ENCODE assay signal across 1 cellular context in genomic region chr13:111255228-111255790, GRCh38.
TF ChIP-seq lines count a peak whose summit lies in the region.

No MANE protein-coding gene starts in this region.

TF ChIP-seq in GM23338, 12 proteins besides CTCF, POLR2A, EP300 and RAD21 (continued from another document):
- TF ChIP-seq, protein P1, sequence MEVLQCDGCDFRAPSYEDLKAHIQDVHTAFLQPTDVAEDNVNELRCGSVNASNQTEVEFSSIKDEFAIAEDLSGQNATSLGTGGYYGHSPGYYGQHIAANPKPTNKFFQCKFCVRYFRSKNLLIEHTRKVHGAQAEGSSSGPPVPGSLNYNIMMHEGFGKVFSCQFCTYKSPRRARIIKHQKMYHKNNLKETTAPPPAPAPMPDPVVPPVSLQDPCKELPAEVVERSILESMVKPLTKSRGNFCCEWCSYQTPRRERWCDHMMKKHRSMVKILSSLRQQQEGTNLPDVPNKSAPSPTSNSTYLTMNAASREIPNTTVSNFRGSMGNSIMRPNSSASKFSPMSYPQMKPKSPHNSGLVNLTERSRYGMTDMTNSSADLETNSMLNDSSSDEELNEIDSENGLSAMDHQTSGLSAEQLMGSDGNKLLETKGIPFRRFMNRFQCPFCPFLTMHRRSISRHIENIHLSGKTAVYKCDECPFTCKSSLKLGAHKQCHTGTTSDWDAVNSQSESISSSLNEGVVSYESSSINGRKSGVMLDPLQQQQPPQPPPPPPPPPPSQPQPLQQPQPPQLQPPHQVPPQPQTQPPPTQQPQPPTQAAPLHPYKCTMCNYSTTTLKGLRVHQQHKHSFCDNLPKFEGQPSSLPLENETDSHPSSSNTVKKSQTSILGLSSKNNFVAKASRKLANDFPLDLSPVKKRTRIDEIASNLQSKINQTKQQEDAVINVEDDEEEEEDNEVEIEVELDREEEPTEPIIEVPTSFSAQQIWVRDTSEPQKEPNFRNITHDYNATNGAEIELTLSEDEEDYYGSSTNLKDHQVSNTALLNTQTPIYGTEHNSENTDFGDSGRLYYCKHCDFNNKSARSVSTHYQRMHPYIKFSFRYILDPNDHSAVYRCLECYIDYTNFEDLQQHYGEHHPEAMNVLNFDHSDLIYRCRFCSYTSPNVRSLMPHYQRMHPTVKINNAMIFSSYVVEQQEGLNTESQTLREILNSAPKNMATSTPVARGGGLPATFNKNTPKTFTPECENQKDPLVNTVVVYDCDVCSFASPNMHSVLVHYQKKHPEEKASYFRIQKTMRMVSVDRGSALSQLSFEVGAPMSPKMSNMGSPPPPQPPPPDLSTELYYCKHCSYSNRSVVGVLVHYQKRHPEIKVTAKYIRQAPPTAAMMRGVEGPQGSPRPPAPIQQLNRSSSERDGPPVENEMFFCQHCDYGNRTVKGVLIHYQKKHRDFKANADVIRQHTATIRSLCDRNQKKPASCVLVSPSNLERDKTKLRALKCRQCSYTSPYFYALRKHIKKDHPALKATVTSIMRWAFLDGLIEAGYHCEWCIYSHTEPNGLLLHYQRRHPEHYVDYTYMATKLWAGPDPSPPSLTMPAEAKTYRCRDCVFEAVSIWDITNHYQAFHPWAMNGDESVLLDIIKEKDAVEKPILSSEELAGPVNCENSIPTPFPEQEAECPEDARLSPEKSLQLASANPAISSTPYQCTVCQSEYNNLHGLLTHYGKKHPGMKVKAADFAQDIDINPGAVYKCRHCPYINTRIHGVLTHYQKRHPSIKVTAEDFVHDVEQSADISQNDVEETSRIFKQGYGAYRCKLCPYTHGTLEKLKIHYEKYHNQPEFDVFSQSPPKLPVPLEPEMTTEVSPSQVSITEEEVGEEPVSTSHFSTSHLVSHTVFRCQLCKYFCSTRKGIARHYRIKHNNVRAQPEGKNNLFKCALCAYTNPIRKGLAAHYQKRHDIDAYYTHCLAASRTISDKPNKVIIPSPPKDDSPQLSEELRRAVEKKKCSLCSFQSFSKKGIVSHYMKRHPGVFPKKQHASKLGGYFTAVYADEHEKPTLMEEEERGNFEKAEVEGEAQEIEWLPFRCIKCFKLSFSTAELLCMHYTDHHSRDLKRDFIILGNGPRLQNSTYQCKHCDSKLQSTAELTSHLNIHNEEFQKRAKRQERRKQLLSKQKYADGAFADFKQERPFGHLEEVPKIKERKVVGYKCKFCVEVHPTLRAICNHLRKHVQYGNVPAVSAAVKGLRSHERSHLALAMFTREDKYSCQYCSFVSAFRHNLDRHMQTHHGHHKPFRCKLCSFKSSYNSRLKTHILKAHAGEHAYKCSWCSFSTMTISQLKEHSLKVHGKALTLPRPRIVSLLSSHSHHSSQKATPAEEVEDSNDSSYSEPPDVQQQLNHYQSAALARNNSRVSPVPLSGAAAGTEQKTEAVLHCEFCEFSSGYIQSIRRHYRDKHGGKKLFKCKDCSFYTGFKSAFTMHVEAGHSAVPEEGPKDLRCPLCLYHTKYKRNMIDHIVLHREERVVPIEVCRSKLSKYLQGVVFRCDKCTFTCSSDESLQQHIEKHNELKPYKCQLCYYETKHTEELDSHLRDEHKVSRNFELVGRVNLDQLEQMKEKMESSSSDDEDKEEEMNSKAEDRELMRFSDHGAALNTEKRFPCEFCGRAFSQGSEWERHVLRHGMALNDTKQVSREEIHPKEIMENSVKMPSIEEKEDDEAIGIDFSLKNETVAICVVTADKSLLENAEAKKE (CRISPR knock-in tag; IDR thresholded peaks at IDR 0.05), result no peak
- TF ChIP-seq ZNF331 (CRISPR knock-in tag; IDR thresholded peaks at IDR 0.05; ENCODE audit: low read depth) (no peak), CREB1 (CRISPR knock-in tag; IDR thresholded peaks at IDR 0.05; ENCODE audit: low read depth) (no peak), ETS1 (IDR thresholded peaks at IDR 0.05) (no peak), JUNB (IDR thresholded peaks at IDR 0.05; ENCODE audit: unreplicated experiment) (no peak), EZH2 (IDR thresholded peaks at IDR 0.05; ENCODE audit: low read depth, unreplicated experiment) (no peak), STAT1 (IDR thresholded peaks at IDR 0.05; ENCODE audit: unreplicated experiment) (no peak), NANOG (IDR thresholded peaks at IDR 0.05; ENCODE audit: borderline replicate concordance) (no peak), REST (IDR thresholded peaks at IDR 0.05; ENCODE audit: unreplicated experiment) (no peak)
